19 cellular contexts compared by ENCODE assay signal in genomic region chr3:117063910-117064309, GRCh38.
DNase-seq lines count a peak whose midpoint lies in the region; ATAC-seq, FAIRE-seq and TF ChIP-seq lines count a peak whose summit lies in the region.
"Had no signal": no experiment of that assay in that cellular context is flagged by ENCODE, and none has a peak within 500 bp of the region (broad histone marks: within the 10 kb centered on the region; RNA-seq: fewer than 3 reads in every experiment).

No MANE protein-coding gene starts in this region.

- H3K36me3 ChIP-seq in adipocyte (ENCODE audit: control insufficient read depth, insufficient read depth, low read length, severe bottlenecking) (no peaks in the 10 kb centered on the region), pancreas (no peaks in the 10 kb centered on the region)
- H3K36me3 ChIP-seq: HAP-1 had no signal

- intact Hi-C loops in pancreas (cut with DNase I): no loop called here

- H3K27me3 ChIP-seq in adipocyte (replicated peaks; ENCODE audit: control insufficient read depth, insufficient read depth, low read length) (no peaks in the 10 kb centered on the region), pancreas (no peaks in the 10 kb centered on the region)

- peak overlapping the region; percentile 17 for H3K9ac ChIP-seq in adipocyte (ENCODE audit: low read length)

- H3K9me3 ChIP-seq in adipocyte (ENCODE audit: control insufficient read depth, low read length) (no peaks in the 10 kb centered on the region), pancreas (no peaks in the 10 kb centered on the region)
- H3K9me3 ChIP-seq: HAP-1 had no signal

- WGBS in pancreas, 2 donors: 63 to 70% methylated on average over 1 of the region's 1 CpG

- peaks cover 20% of the 10 kb centered on the region for H3K4me1 ChIP-seq in adipocyte (ENCODE audit: control insufficient read depth, insufficient read depth, low read length)
- peaks cover 0 to 9% (median 0%) of the 10 kb centered on the region in 3 donors for H3K4me1 ChIP-seq in pancreas

- H3K27ac ChIP-seq in pancreas: no peak overlapping the region

- FAIRE-seq in pancreas (lab: Jason Lieb, UNC): no peak
- FAIRE-seq: frontal cortex, GM19239 had no signal

- peak in 3 of 4 donors; percentile 19 to 78 (median 37) for ATAC-seq in pancreas
- ATAC-seq: activated CD8-positive, alpha-beta memory T cell treated with anti-CD3 and anti-CD28 coated beads, Interleukin-2, amount 10 ng/mL, durations not matched to agents 7 days and 5 days; effector memory CD8-positive, alpha-beta T cell had no signal

- peak; percentile 46 for DNase-seq in EH (ENCODE audit: low read depth)
- peak; percentile 20 for DNase-seq in adipocyte (ENCODE audit: low read depth)
- DNase-seq in fibroblast of the aortic adventitia (ENCODE audit: low read depth): peak; percentile 47
- no peak for DNase-seq in pancreas
- no peak for DNase-seq in inferior parietal cortex (ENCODE audit: extremely low spot score)
- no peak for DNase-seq in stimulated activated CD4-positive, alpha-beta T cell treated with anti-CD3 and anti-CD28 coated beads, Interleukin-4, amount 100 ng/mL, for 1 hour
- no peak for DNase-seq in GM10266 (ENCODE audit: extremely low spot score)
- DNase-seq in GDM1 (lab: John Stamatoyannopoulos, UW): no peak
- DNase-seq: activated CD8-positive, alpha-beta memory T cell treated with anti-CD3 and anti-CD28 coated beads, Interleukin-2, amount 10 ng/mL, durations not matched to agents 7 days and 5 days; AML-193; effector memory CD8-positive, alpha-beta T cell; KBM-7; NCI-H2081 treated with DMSO at 0.1 percent for 48 hours; NCI-H526; stimulated activated CD4-positive, alpha-beta T cell treated with anti-CD3 and anti-CD28 coated beads, Interleukin-2, amount 100 ng/mL, for 24 hours; T1000 had no signal

- H3K4me3 ChIP-seq in adipocyte (ENCODE audit: low read length): no peak overlapping the region
- no peak overlapping the region for H3K4me3 ChIP-seq in fibroblast of the aortic adventitia (ENCODE audit: low read depth, low read length)
- no peak overlapping the region for H3K4me3 ChIP-seq in pancreas
- H3K4me3 ChIP-seq: HAP-1 had no signal

- TF ChIP-seq CTCF in fibroblast of the aortic adventitia (IDR thresholded peaks at IDR 0.05; ENCODE audit: insufficient read depth, low read length) (no peak), pancreas (IDR thresholded peaks at IDR 0.05) (no peak), GM10266 (IDR thresholded peaks at IDR 0.05; ENCODE audit: control insufficient read depth, insufficient read depth, low read depth, missing control alignments) (no peak)

Comparison
In these comparisons a context has a peak if more than half of its experiments do, and no peak if none do; other contexts are left out.
1. DNase-seq: peak in EH (single experiment), adipocyte (single experiment) and fibroblast of the aortic adventitia (single experiment); none in pancreas (0 of 6), inferior parietal cortex (single experiment), stimulated activated CD4-positive, alpha-beta T cell treated with anti-CD3 and anti-CD28 coated beads, Interleukin-4, amount 100 ng/mL, for 1 hour (single experiment), GM10266 (single experiment) and GDM1 (single experiment).